Comparison of ENCODE assay signal across 4 cellular contexts in genomic region chr6:114827135-114827534, GRCh38.
TF ChIP-seq lines count a peak whose summit lies in the region.

No MANE protein-coding gene starts in this region.

TF ChIP-seq in HepG2, 621 proteins besides CTCF, POLR2A, EP300 and RAD21:
- TF ChIP-seq ZNF543 (CRISPR knock-in tag; IDR thresholded peaks at IDR 0.05) (no peak), MAFK (conservative IDR thresholded peaks at IDR 0.05 in 1 of 2, IDR thresholded peaks at IDR 0.05 in 1 of 2; ENCODE audit: low read length in 2 of 2) (peak; percentile 69 to 81), MAFF (IDR thresholded peaks at IDR 0.05; ENCODE audit: low read depth, low read length) (peak; percentile 71), ZNF251 (CRISPR knock-in tag; IDR thresholded peaks at IDR 0.05) (no peak)
TF ChIP-seq in HepG2: peak in this region for 2.

TF ChIP-seq in A549, 52 proteins besides CTCF, POLR2A, EP300 and RAD21:
- no peak for TF ChIP-seq FOSL2 (IDR thresholded peaks at IDR 0.05)
- TF ChIP-seq FOSL2 (CRISPR knock-in tag; IDR thresholded peaks at IDR 0.05), result no peak
- TF ChIP-seq MAFK (IDR thresholded peaks at IDR 0.05; ENCODE audit: partially characterized antibody), result peak; percentile 47
- TF ChIP-seq NR3C1 (IDR thresholded peaks at IDR 0.05), result no peak
- no peak for TF ChIP-seq BCL3 (IDR thresholded peaks at IDR 0.05)
TF ChIP-seq in A549: peak in this region for 1.

TF ChIP-seq in IMR-90, 13 proteins besides CTCF, POLR2A, EP300 and RAD21:
- TF ChIP-seq MXI1 (IDR thresholded peaks at IDR 0.05; ENCODE audit: borderline replicate concordance, low read depth, low read length) (no peak), MAFK (IDR thresholded peaks at IDR 0.05; ENCODE audit: low read depth, low read length) (peak; percentile 66), RCOR1 (IDR thresholded peaks at IDR 0.05; ENCODE audit: insufficient replicate concordance, low read length) (no peak), RFX5 (IDR thresholded peaks at IDR 0.05; ENCODE audit: low read depth, low read length) (no peak)

TF ChIP-seq in K562, 482 proteins besides CTCF, POLR2A, EP300 and RAD21:
- TF ChIP-seq ZNF316 (IDR thresholded peaks at IDR 0.05) (peak; percentile 58), GATAD2B (IDR thresholded peaks at IDR 0.05; ENCODE audit: borderline replicate concordance) (no peak), SP1 (CRISPR knock-in tag; IDR thresholded peaks at IDR 0.05) (no peak), HNRNPUL1 (IDR thresholded peaks at IDR 0.05; ENCODE audit: low read length) (no peak), MAFG (tag; conservative IDR thresholded peaks at IDR 0.05) (peak; percentile 19; the same call in 1 of the 2 replicates), NCOR1 (IDR thresholded peaks at IDR 0.05) (no peak), C11orf30 (IDR thresholded peaks at IDR 0.05; ENCODE audit: low read depth) (0 out of 2 replicates have a peak, but pooled peaks have one; percentile 13), POLR2B (IDR thresholded peaks at IDR 0.05; ENCODE audit: low read depth, partially characterized antibody) (no peak), TGIF2 (CRISPR knock-in tag; IDR thresholded peaks at IDR 0.05) (no peak), CCNT2 (IDR thresholded peaks at IDR 0.05; ENCODE audit: borderline replicate concordance, extremely low read depth, insufficient read length, low read depth, low read length) (no peak)
